ENCODE assay signal across 1 cellular context in the genomic region with DNA sequence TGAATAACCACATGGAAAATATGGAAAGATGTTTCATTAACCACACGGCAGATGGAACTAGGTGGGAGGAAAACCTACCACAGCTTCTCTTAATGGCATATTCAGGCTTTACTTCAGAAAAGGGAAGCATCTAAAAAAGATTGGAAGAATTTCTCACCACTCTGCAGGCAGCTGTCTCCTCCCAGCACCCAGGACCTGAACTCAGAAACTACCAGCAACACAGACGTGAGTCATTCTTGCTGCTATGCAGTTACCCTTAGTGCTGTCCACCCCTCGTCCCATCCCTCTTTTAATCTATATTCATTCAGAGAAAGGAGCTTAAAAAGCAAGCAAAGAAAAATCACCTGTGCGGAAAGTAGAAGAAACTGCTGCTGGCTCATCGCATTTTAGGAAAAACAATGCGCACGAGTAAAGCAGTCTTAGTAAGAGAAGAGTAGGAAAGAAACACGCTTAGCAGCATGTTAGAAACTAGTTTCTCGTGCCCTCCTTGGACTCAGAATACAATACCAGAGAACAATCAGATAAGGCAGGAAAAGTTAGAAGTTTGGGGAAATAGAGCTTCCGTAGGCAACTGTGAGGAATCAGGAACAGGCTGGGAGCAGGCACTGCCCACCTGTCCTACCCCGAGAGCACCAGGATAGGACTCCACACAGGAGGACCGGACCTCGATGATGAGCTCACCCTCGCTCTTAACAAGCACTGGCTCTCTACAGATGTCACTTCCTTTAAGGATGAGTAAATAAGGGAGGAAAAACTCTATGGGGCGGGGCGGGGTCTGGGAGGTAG.
TF ChIP-seq lines count a peak whose summit lies in the region.

No MANE protein-coding gene starts in this region.

TF ChIP-seq in K562, 482 proteins besides CTCF, POLR2A, EP300 and RAD21 (continued from another document):
- TF ChIP-seq, protein P1, sequence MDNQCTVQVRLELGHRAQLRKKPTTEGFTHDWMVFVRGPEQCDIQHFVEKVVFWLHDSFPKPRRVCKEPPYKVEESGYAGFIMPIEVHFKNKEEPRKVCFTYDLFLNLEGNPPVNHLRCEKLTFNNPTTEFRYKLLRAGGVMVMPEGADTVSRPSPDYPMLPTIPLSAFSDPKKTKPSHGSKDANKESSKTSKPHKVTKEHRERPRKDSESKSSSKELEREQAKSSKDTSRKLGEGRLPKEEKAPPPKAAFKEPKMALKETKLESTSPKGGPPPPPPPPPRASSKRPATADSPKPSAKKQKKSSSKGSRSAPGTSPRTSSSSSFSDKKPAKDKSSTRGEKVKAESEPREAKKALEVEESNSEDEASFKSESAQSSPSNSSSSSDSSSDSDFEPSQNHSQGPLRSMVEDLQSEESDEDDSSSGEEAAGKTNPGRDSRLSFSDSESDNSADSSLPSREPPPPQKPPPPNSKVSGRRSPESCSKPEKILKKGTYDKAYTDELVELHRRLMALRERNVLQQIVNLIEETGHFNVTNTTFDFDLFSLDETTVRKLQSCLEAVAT (IDR thresholded peaks at IDR 0.05) = 0 out of 4 replicates have a peak, but pooled peaks of 1 of the 2 experiments have one; percentile 1
- TF ChIP-seq SIN3A (IDR thresholded peaks at IDR 0.05; ENCODE audit: borderline replicate concordance in 2 of 2, control insufficient read depth in 1 of 2, low read depth in 2 of 2, low read length in 2 of 2) (no peak), RCOR1 (IDR thresholded peaks at IDR 0.05; ENCODE audit: borderline replicate concordance in 1 of 2, low read depth in 2 of 2, low read length in 2 of 2) (peak in 1 of 2 experiments; percentile 37; a peak in 1 of 4 replicates), HDAC1 (IDR thresholded peaks at IDR 0.05) (0 out of 4 replicates have a peak, but pooled peaks of 1 of the 2 experiments have one; percentile 17), CC2D1A (IDR thresholded peaks at IDR 0.05) (no peak)
